In the genomic region with DNA sequence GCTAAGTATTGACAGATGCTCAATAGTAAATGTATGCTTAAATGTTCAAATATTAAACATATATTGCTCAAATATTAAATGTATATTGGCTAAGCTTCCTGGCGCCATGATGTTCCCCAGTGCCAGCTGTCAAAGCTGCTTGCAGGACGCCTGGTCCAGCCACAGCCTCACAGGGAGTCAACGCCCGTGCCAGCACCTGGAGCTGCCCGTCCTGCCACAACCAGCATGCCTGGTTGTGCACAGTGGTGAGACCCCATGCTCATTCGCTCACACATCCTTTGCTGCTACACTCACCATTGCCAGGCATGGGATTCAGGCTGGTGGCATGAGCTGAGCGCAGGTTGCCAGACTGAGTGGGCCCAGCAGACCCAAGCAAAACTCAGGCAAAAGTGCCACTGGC, we compare ENCODE assay signal across 29 cellular contexts.
"Had no signal": no experiment of that assay in that cellular context is flagged by ENCODE, and none has a peak within 500 bp of the region (broad histone marks: within the 10 kb centered on the region; RNA-seq: fewer than 3 reads in every experiment).

No MANE protein-coding gene starts in this region.

- DNase-seq: islet precursor cell; kidney glomerular epithelial cell; left cardiac atrium; lower lobe of right lung; mammary epithelial cell; mesenchymal stem cell; naive thymus-derived CD8-positive, alpha-beta T cell; occipital lobe; psoas muscle; stimulated activated CD4-positive, alpha-beta T cell treated with anti-CD3 and anti-CD28 coated beads, Interleukin-12 subunit alpha, Interleukin-12 subunit beta, amount 100 ng/mL, for 4 hours; stimulated activated CD4-positive, alpha-beta T cell treated with anti-CD3 and anti-CD28 coated beads, Interleukin-15, amount 100 ng/mL, for 24 hours; stimulated activated CD4-positive, alpha-beta T cell treated with anti-CD3 and anti-CD28 coated beads, Interleukin-2, amount 100 ng/mL, for 24 hours; stimulated activated CD4-positive, alpha-beta T cell treated with anti-CD3 and anti-CD28 coated beads, Interleukin-4, amount 100 ng/mL, for 1 hour; stimulated activated naive CD4-positive, alpha-beta T cell; trophoblast cell; upper lobe of right lung had no signal

- H2AFZ ChIP-seq: hepatocyte, parathyroid adenoma had no signal

- H3K4me1 ChIP-seq: lower lobe of right lung, parathyroid adenoma, psoas muscle, right lobe of liver, suprapubic skin, tibial artery, upper lobe of right lung had no signal

- H3K4me3 Mint-ChIP-seq: naive thymus-derived CD8-positive, alpha-beta T cell; nephron; neural crest cell; stimulated activated naive CD8-positive, alpha-beta T cell treated with anti-CD3 and anti-CD28 coated beads, Interleukin-15, Interleukin-2, amounts not matched to agents 100 ng/mL and 50 ng/mL, for 24 hours had no signal

- H3K4me1 Mint-ChIP-seq: naive thymus-derived CD8-positive, alpha-beta T cell; nephron; neural crest cell had no signal

- H3K36me3 ChIP-seq: lower lobe of right lung, neutrophil, right lobe of liver, suprapubic skin, thoracic aorta, tibial artery, upper lobe of right lung had no signal

- H3K4me3 ChIP-seq: hepatocyte, lower lobe of right lung, psoas muscle, right lobe of liver, skin epidermis, suprapubic skin, thoracic aorta, tibial artery, upper lobe of right lung had no signal

- H3K27ac Mint-ChIP-seq: naive thymus-derived CD8-positive, alpha-beta T cell; nephron; stimulated activated naive CD8-positive, alpha-beta T cell treated with anti-CD3 and anti-CD28 coated beads, Interleukin-15, Interleukin-2, amounts not matched to agents 100 ng/mL and 50 ng/mL, for 24 hours had no signal

- H3K36me3 Mint-ChIP-seq: naive thymus-derived CD8-positive, alpha-beta T cell had no signal

- H3K27me3 ChIP-seq: hepatocyte, neutrophil, right lobe of liver, suprapubic skin, tibial artery, upper lobe of right lung had no signal

- FAIRE-seq: urothelium cell line had no signal

- H3K9me3 Mint-ChIP-seq: nephron; neural crest cell; stimulated activated naive CD8-positive, alpha-beta T cell treated with anti-CD3 and anti-CD28 coated beads, Interleukin-15, Interleukin-2, amounts not matched to agents 100 ng/mL and 50 ng/mL, for 24 hours had no signal

- H3K9me3 ChIP-seq: lower lobe of right lung, neutrophil, psoas muscle, right lobe of liver, suprapubic skin, thoracic aorta, tibial artery, upper lobe of right lung had no signal

- H3K4me2 ChIP-seq: hepatocyte had no signal

- ATAC-seq: left cardiac atrium; left lobe of liver; lower lobe of right lung; naive thymus-derived CD8-positive, alpha-beta T cell; psoas muscle; right lobe of liver; upper lobe of right lung had no signal

- H3K27me3 Mint-ChIP-seq: naive thymus-derived CD8-positive, alpha-beta T cell; stimulated activated naive CD8-positive, alpha-beta T cell treated with anti-CD3 and anti-CD28 coated beads, Interleukin-15, Interleukin-2, amounts not matched to agents 100 ng/mL and 50 ng/mL, for 24 hours had no signal

- H3K27ac ChIP-seq: hepatocyte, lower lobe of right lung, neutrophil, parathyroid adenoma, psoas muscle, right lobe of liver, skin epidermis, suprapubic skin, thoracic aorta, tibial artery, upper lobe of right lung had no signal

- H3K9ac ChIP-seq: parathyroid adenoma had no signal
